8 cellular contexts compared by ENCODE assay signal in the genomic region with DNA sequence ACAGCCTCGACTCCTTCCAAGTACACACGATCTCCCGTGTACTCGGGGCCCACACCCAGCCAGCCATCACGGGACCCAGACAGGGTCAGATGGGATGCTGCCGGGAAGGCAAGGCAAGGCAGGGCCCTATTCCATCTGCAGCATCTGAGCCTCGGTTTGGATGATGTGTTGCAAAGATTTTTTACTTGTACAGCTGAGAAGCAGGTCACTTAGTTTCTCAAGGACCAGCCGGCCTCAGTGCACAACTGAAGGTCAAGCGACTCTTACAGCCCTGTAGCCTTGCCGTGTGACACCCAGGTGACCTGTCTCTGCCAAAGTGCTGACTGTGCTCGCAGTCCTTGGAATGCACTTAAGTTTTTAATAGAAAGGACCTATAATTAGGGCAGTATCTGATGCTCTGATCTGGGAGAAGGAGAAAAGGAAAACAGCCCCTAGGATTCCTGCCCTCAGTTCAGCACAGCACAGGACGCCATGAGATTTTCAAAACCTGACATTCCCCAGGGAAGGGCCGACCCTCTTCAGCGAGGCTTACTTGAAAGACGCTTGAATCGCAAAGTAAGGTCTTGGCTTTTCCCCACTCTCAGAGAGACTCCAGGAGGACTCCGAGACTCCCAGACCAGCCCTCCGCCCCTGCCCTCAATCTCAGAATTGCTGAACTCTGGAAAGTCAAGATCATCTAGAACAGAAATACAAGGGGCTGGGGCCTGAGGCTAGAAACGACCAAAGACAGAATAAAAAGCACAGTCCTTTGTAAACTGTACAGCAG.
A peak's percentile ranks its signal among the peaks of the same experiment; 100 is the strongest.
DNase-seq lines count a peak whose midpoint lies in the region; ATAC-seq and TF ChIP-seq lines count a peak whose summit lies in the region.

No MANE protein-coding gene starts in this region.

- peak overlapping the region; percentile 44 for H3K4me3 ChIP-seq in astrocyte of the cerebellum (ENCODE audit: low read depth, low read length)
- peak overlapping the region; percentile 71 to 82 for H3K4me3 ChIP-seq in stomach smooth muscle (ENCODE audit: low read length in 2 of 2)

- no peaks in the 10 kb centered on the region for H3K27me3 ChIP-seq in stomach smooth muscle (ENCODE audit: control insufficient read depth in 1 of 2, insufficient read depth in 2 of 2, low read length in 2 of 2)

- no peak for TF ChIP-seq CTCF in astrocyte of the cerebellum (IDR thresholded peaks at IDR 0.05; ENCODE audit: low read depth, low read length, missing control alignments)

- in situ Hi-C loops in astrocyte of the cerebellum (cut with HindIII; ENCODE audit: low sequenced_read_pairs): no loop called here

- peaks cover 22% of the 10 kb centered on the region for H3K4me1 ChIP-seq in stomach smooth muscle (ENCODE audit: control insufficient read depth, insufficient read depth, low read length)

- peak overlapping the region; percentile 24 for H3K27ac ChIP-seq in stomach smooth muscle (ENCODE audit: low read length)

- no peaks in the 10 kb centered on the region for H3K36me3 ChIP-seq in stomach smooth muscle (ENCODE audit: control insufficient read depth in 2 of 2, insufficient read depth in 2 of 2, low read length in 2 of 2)

- DNase-seq in DMS53 (lab: John Stamatoyannopoulos, UW) (peak; percentile 40), DMS53 treated with DMSO at 0.1 percent for 48 hours (lab: John Stamatoyannopoulos, UW; ENCODE audit: unreplicated experiment) (no peak), astrocyte of the cerebellum (ENCODE audit: low read depth) (no peak), kidney tubule cell (ENCODE audit: low spot score) (peak; percentile 12), NCI-H2029 (lab: John Stamatoyannopoulos, UW) (no peak)
- DNase-seq in central memory CD4-positive, alpha-beta T cell: no peak

- no peak for ATAC-seq in GM18502 (IDR thresholded peaks at IDR 0.05; ENCODE audit: poor library complexity, unreplicated experiment)

- no peaks in the 10 kb centered on the region for H3K9me3 ChIP-seq in stomach smooth muscle (ENCODE audit: control insufficient read depth in 2 of 2, low read length in 2 of 2)

- peak overlapping the region; percentile 64 to 74 for H3K9ac ChIP-seq in stomach smooth muscle (ENCODE audit: low read length in 2 of 2)

Comparison
In these comparisons a context has a peak if more than half of its experiments do, and no peak if none do; other contexts are left out.
1. DNase-seq: peak in DMS53 (single experiment) and kidney tubule cell (single experiment); none in DMS53 treated with DMSO at 0.1 percent for 48 hours (single experiment), astrocyte of the cerebellum (single experiment), NCI-H2029 (single experiment) and central memory CD4-positive, alpha-beta T cell (single experiment).